Comparison of ENCODE assay signal across 23 cellular contexts in genomic region chr19:44767295-44768180, GRCh38. TPM values are rescaled to one million over a fixed set of nuclear protein-coding genes. Genes with fewer than 3 reads are reported as not detected.
DNase-seq lines count a peak whose midpoint lies in the region; ATAC-seq, FAIRE-seq and TF ChIP-seq lines count a peak whose summit lies in the region.
"Had no signal": no experiment of that assay in that cellular context is flagged by ENCODE, and none has a peak within 500 bp of the region (broad histone marks: within the 10 kb centered on the region; RNA-seq: fewer than 3 reads in every experiment).

No MANE protein-coding gene starts in this region.

- TF ChIP-seq POLR2A in K562 (conservative IDR thresholded peaks at IDR 0.05) = no peak

- H3K4me1 Mint-ChIP-seq in CD8-positive, alpha-beta memory T cell = peaks cover 17 to 43% (median 42%) of the 10 kb centered on the region in 3 donors

- no peaks in the 10 kb centered on the region for H3K79me2 ChIP-seq in K562 (ENCODE audit: control insufficient read depth, insufficient read depth, low read length)
- H3K79me2 ChIP-seq: hepatocyte had no signal

- H3K4me2 ChIP-seq in BLaER1 treated with 17β-estradiol and CSF1 and Interleukin-3, amounts not matched to agents 10 nM and 100 nM = peak overlapping the region in 6 of 11 experiments; percentile 4 to 87 (median 62); a peak in 10 of 22 replicates
- H3K4me2 ChIP-seq in K562 (ENCODE audit: insufficient read depth, low read length) = no peak overlapping the region
- H3K4me2 ChIP-seq: hepatocyte had no signal

- peak overlapping the region in 7 of 8 donors; percentile 2 to 85 (median 42) for H3K27ac Mint-ChIP-seq in CD8-positive, alpha-beta memory T cell
- H3K27ac Mint-ChIP-seq: H9 had no signal

- no peak for TF ChIP-seq EP300 in K562 (IDR thresholded peaks at IDR 0.05; ENCODE audit: low read length)

- H3K4me1 ChIP-seq in BLaER1 treated with 17β-estradiol and CSF1 and Interleukin-3, amounts not matched to agents 10 nM and 100 nM = peaks cover 36 to 84% (median 67%) of the 10 kb centered on the region in 10 experiments
- peaks cover 8% of the 10 kb centered on the region for H3K4me1 ChIP-seq in CD8-positive, alpha-beta memory T cell (ENCODE audit: insufficient read depth, low read length)
- H3K4me1 ChIP-seq in Panc1 (ENCODE audit: control insufficient read depth, insufficient read depth, low read length) (peaks cover 6% of the 10 kb centered on the region), K562 (replicated peaks in 1 of 2; ENCODE audit: control insufficient read depth in 2 of 2, insufficient read depth in 2 of 2, low read length in 2 of 2) (peaks cover 4 to 17% of the 10 kb centered on the region in 2 experiments; a peak in 3 of 5 replicates)
- H3K4me1 ChIP-seq: testis had no signal

- no peaks in the 10 kb centered on the region for H3K9me1 ChIP-seq in K562 (ENCODE audit: control insufficient read depth, insufficient read depth, low read length)

- in situ Hi-C loops in Panc1 (cut with HindIII; ENCODE audit: low pct_unique_long_range_greater_than_20kb, low sequenced_read_pairs) (no loop called here), K562 (cut with MboI) (loop anchor here (5.0 kb wide), 1 partner anchor 45 kb away; no protein-coding TSS in a partner anchor)

- no peaks in the 10 kb centered on the region for H3K27me3 Mint-ChIP-seq in CD8-positive, alpha-beta memory T cell
- H3K27me3 Mint-ChIP-seq: T-cell had no signal

- TF ChIP-seq CTCF in Panc1 (IDR thresholded peaks at IDR 0.05) (no peak), K562 (IDR thresholded peaks at IDR 0.05 in 2 of 3, conservative IDR thresholded peaks at IDR 0.05 in 1 of 3; ENCODE audit: insufficient read depth in 2 of 3, low read depth in 1 of 3, low read length in 3 of 3) (no peak), coronary artery (IDR thresholded peaks at IDR 0.05) (no peak)

- no peaks in the 10 kb centered on the region for H3K9me3 Mint-ChIP-seq in CD8-positive, alpha-beta memory T cell

- CTCF ChIA-PET in CD8-positive, alpha-beta memory T cell (lab: Charles Lee) = interaction anchor here (1.0 to 10.4 kb wide), 4 partner anchors 13 to 45 kb away, joined by 3 to 299 read pairs (median 4); no protein-coding TSS in a partner anchor
- CTCF ChIA-PET in Panc1 (lab: Charles Lee) (interaction anchor here (1.1 kb wide), 1 partner anchor 44 kb away, joined by 5 read pairs; no protein-coding TSS in a partner anchor), K562 (lab: Yijun Ruan, JAX; ENCODE audit: low intra/inter-chr PET ratio) (no interaction called here)

- no peak overlapping the region for H3K4me3 ChIP-seq in BLaER1 treated with 17β-estradiol and CSF1 and Interleukin-3, amounts not matched to agents 10 nM and 100 nM
- no peak overlapping the region for H3K4me3 ChIP-seq in CD8-positive, alpha-beta memory T cell (ENCODE audit: low read length)
- no peak overlapping the region for H3K4me3 ChIP-seq in Panc1 (ENCODE audit: low read depth in 2 of 2, low read length in 2 of 2)
- no peak overlapping the region for H3K4me3 ChIP-seq in K562
- no peak overlapping the region for H3K4me3 ChIP-seq in coronary artery
- H3K4me3 ChIP-seq: hepatocyte, testis had no signal

- TF ChIP-seq RAD21 in K562 (CRISPR knock-in tag; conservative IDR thresholded peaks at IDR 0.05 in 1 of 2, IDR thresholded peaks at IDR 0.05 in 1 of 2) = no peak

- FAIRE-seq in K562 (lab: Jason Lieb, UNC) = peak; percentile 37
- FAIRE-seq: keratinocyte had no signal

- BruUV-seq in Panc1 (replicated peaks; lab: Mats Ljungman, UMichigan) = no TSS peak
- no TSS peak for BruUV-seq in K562 (replicated peaks; lab: Mats Ljungman, UMichigan)

- H3K27ac ChIP-seq in BLaER1 treated with 17β-estradiol and CSF1 and Interleukin-3, amounts not matched to agents 10 nM and 100 nM = peak overlapping the region in 5 of 11 experiments; percentile 21 to 69 (median 54); a peak in 7 of 22 replicates
- no peak overlapping the region for H3K27ac ChIP-seq in CD8-positive, alpha-beta memory T cell (ENCODE audit: low read depth, low read length)
- H3K27ac ChIP-seq in Panc1 (ENCODE audit: low read length) (peak overlapping the region; percentile 1; the same call in 1 of the 2 replicates), K562 (ENCODE audit: extremely low read depth, low read depth, low read length) (no peak overlapping the region), coronary artery (no peak overlapping the region)
- H3K27ac ChIP-seq: hepatocyte, testis had no signal

- H3K9ac ChIP-seq in BLaER1 treated with 17β-estradiol and CSF1 and Interleukin-3, amounts not matched to agents 10 nM and 100 nM = peak overlapping the region in 3 of 11 experiments; percentile 26 to 58 (median 37); a peak in 4 of 22 replicates
- no peak overlapping the region; a peak in 1 of 4 replicates for H3K9ac ChIP-seq in K562 (ENCODE audit: insufficient read depth in 1 of 2, low read depth in 2 of 2, low read length in 2 of 2)

- H3K4me3 Mint-ChIP-seq in CD8-positive, alpha-beta memory T cell = peak overlapping the region in 2 of 7 donors; percentile 5 to 9
- H3K4me3 Mint-ChIP-seq: H9, T-cell had no signal

- intact Hi-C loops in Panc1 (cut with micrococcal nuclease; ENCODE audit: unreplicated experiment) (no loop called here), K562 (cut with micrococcal nuclease) (no loop called here)

- peaks cover 0 to 2% (median 0%) of the 10 kb centered on the region in 3 donors for H3K36me3 Mint-ChIP-seq in CD8-positive, alpha-beta memory T cell
- H3K36me3 Mint-ChIP-seq: T-cell had no signal

- POLR2A ChIA-PET in CD8-positive, alpha-beta memory T cell (lab: Charles Lee) = no interaction called here
- POLR2A ChIA-PET in Panc1 (lab: Charles Lee) (interaction anchor here (0.6 kb wide), 1 partner anchor 48 kb away, joined by 6 read pairs; no protein-coding TSS in a partner anchor), K562 (lab: Yijun Ruan, JAX) (interaction anchor here (0.6 to 3.0 kb wide), 4 partner anchors 14 to 1025 kb away, joined by 3 to 16 read pairs (median 4); no protein-coding TSS in a partner anchor)

- peaks cover 0 to 7% (median 0%) of the 10 kb centered on the region in 11 experiments; a peak in 2 of 22 replicates for H3K36me3 ChIP-seq in BLaER1 treated with 17β-estradiol and CSF1 and Interleukin-3, amounts not matched to agents 10 nM and 100 nM
- H3K36me3 ChIP-seq in CD8-positive, alpha-beta memory T cell (ENCODE audit: insufficient read depth, low read length) = no peaks in the 10 kb centered on the region
- no peaks in the 10 kb centered on the region for H3K36me3 ChIP-seq in Panc1 (ENCODE audit: control insufficient read depth, insufficient read depth, low read length)
- H3K36me3 ChIP-seq in K562 (ENCODE audit: control insufficient read depth, insufficient read depth, low read length) = no peaks in the 10 kb centered on the region

- H2AFZ ChIP-seq in K562 (ENCODE audit: low read depth, low read length) = no peak overlapping the region
- H2AFZ ChIP-seq: hepatocyte had no signal

- peaks cover 0 to 6% (median 0%) of the 10 kb centered on the region in 11 experiments; a peak in 1 of 22 replicates for H4K20me1 ChIP-seq in BLaER1 treated with 17β-estradiol and CSF1 and Interleukin-3, amounts not matched to agents 10 nM and 100 nM
- no peaks in the 10 kb centered on the region for H4K20me1 ChIP-seq in K562 (replicated peaks; ENCODE audit: control insufficient read depth, insufficient read depth, low read length)

- no peaks in the 10 kb centered on the region for H3K27me3 ChIP-seq in BLaER1 treated with 17β-estradiol and CSF1 and Interleukin-3, amounts not matched to agents 10 nM and 100 nM
- no peaks in the 10 kb centered on the region for H3K27me3 ChIP-seq in CD8-positive, alpha-beta memory T cell (ENCODE audit: insufficient read depth, low read length, poor library complexity, severe bottlenecking)
- H3K27me3 ChIP-seq in Panc1 (ENCODE audit: control insufficient read depth, insufficient read depth, low read length) (no peaks in the 10 kb centered on the region), K562 (ENCODE audit: control insufficient read depth in 2 of 2, insufficient read depth in 2 of 2, low read length in 2 of 2) (no peaks in the 10 kb centered on the region)
- H3K27me3 ChIP-seq: hepatocyte, testis had no signal

- DNase-seq in CD8-positive, alpha-beta memory T cell = no peak
- DNase-seq in Panc1 (ENCODE audit: low read depth, low spot score) (no peak), K562 (ENCODE audit: extremely low read depth in 1 of 4, low spot score in 3 of 4) (no peak), coronary artery (ENCODE audit: low spot score) (no peak), hepatic stellate cell (ENCODE audit: low spot score) (no peak)
- DNase-seq: activated CD4-positive, CD25-positive, alpha-beta regulatory T cell; AML-193; central memory CD4-positive, alpha-beta T cell; DMS 273 treated with DMSO at 0.1 percent for 48 hours; effector memory CD4-positive, alpha-beta T cell; GF-D8; H9; NCI-H146; NCI-H226; posterior cingulate gyrus; stimulated activated CD4-positive, alpha-beta T cell treated with anti-CD3 and anti-CD28 coated beads, Interleukin-4, amount 100 ng/mL, for 24 hours; T-cell; testis had no signal

- no peak for ATAC-seq in Panc1
- ATAC-seq in K562 = no peak
- no peak for ATAC-seq in HG02571 (IDR thresholded peaks at IDR 0.05; ENCODE audit: unreplicated experiment)
- ATAC-seq: T-cell had no signal

- WGBS in K562 (ENCODE audit: insufficient coverage, low coverage, missing lambda C conversion rate) = 51% methylated on average over 11 of the region's 11 CpGs

- H3K9me3 ChIP-seq in BLaER1 treated with 17β-estradiol and CSF1 and Interleukin-3, amounts not matched to agents 10 nM and 100 nM (replicated peaks in 1 of 11) = peaks cover 0 to 11% (median 4%) of the 10 kb centered on the region in 11 experiments; a peak in 8 of 22 replicates
- H3K9me3 ChIP-seq in CD8-positive, alpha-beta memory T cell (ENCODE audit: low read length) = no peaks in the 10 kb centered on the region
- H3K9me3 ChIP-seq in Panc1 (ENCODE audit: control insufficient read depth, insufficient read depth, low read depth, low read length) (no peaks in the 10 kb centered on the region), K562 (replicated peaks; ENCODE audit: control insufficient read depth, insufficient read depth, low read depth, low read length) (no peaks in the 10 kb centered on the region)
- H3K9me3 ChIP-seq: testis had no signal

RNA-seq across cellular contexts. Expression of gene CBLC, which starts 10.2 kb away (rescaled TPM):
- not detected for total RNA-seq in CD8-positive, alpha-beta memory T cell
- polyA plus RNA-seq in CD8-positive, alpha-beta memory T cell = not detected
- total RNA-seq in Panc1 (2021; ENCODE audit: unreplicated experiment) (0.80 TPM), K562 (2014; rRNA removed) (0.09 TPM in 1 of 2 replicates, not detected in the other), K562 (2014; rRNA removed; fragmentation: Illumina TruSeq; extraction: Trizol) (not detected in 2 replicates), K562 (2015; rRNA removed; fragmentation: Illumina TruSeq; extraction: Trizol) (not detected in 2 replicates), K562 (2021) (not detected in 2 replicates)
- 2.3 TPM for polyA plus RNA-seq in Panc1 (2012; ENCODE audit: insufficient read length)
- total RNA-seq in K562 (2011; cell fraction: chromatin; rRNA removed; ENCODE audit: low replicate concordance) = not detected in 2 replicates
- not detected in 2 replicates for total RNA-seq in K562 (2011; cell fraction: nucleolus; rRNA removed)
- total RNA-seq in K562 (2011; cell fraction: nucleoplasm; rRNA removed) = not detected in 2 replicates
- polyA plus RNA-seq in K562 (2011; rRNA removed) (not detected in 2 replicates), K562 (2014; fragmentation: Illumina TruSeq; extraction: Trizol) (not detected in 2 replicates), K562 (2014; fragmentation: Nextera tagmentation; extraction: Ambion mirVana) (not detected), K562 (2014; rRNA removed) (not detected in 2 replicates)
- polyA plus RNA-seq in K562 (2011; cell fraction: cytosol; rRNA removed) = not detected in 2 replicates
- polyA plus RNA-seq in K562 (2011; cell fraction: nucleus; rRNA removed) = not detected in 2 replicates
- polyA plus RNA-seq in K562 (2012) = not detected in 2 replicates
- polyA minus RNA-seq in K562 (2011; rRNA and poly(A)+ RNA removed) = not detected in 2 replicates
- not detected in 2 replicates for polyA minus RNA-seq in K562 (2011; cell fraction: cytosol; rRNA and poly(A)+ RNA removed)
- polyA minus RNA-seq in K562 (2011; cell fraction: nucleus; rRNA and poly(A)+ RNA removed) = not detected in 2 replicates
- total RNA-seq: lung microvascular endothelial cell had no signal

RNA-seq across cellular contexts. Expression of gene BCL3, which starts 19.0 kb away (rescaled TPM):
- 10 to 100 TPM; 30.5 to 33.9 TPM for total RNA-seq in CD8-positive, alpha-beta memory T cell
- 9.8 TPM for polyA plus RNA-seq in CD8-positive, alpha-beta memory T cell
- total RNA-seq in Panc1 (2021; ENCODE audit: unreplicated experiment) (48.5 TPM), K562 (2014; rRNA removed) (1.1 TPM in 2 replicates), K562 (2014; rRNA removed; fragmentation: Illumina TruSeq; extraction: Trizol) (0.07 TPM in 1 of 2 replicates, not detected in the other), K562 (2015; rRNA removed; fragmentation: Illumina TruSeq; extraction: Trizol) (0.33 and 0.72 TPM in 2 replicates), K562 (2021) (1.9 and 2.4 TPM in 2 replicates)
- 80.9 TPM for polyA plus RNA-seq in Panc1 (2012; ENCODE audit: insufficient read length)
- total RNA-seq in K562 (2011; cell fraction: chromatin; rRNA removed; ENCODE audit: low replicate concordance) = 3.7 and 11.5 TPM in 2 replicates
- total RNA-seq in K562 (2011; cell fraction: nucleolus; rRNA removed) = 6.4 and 6.8 TPM in 2 replicates
- 2.5 and 7.1 TPM in 2 replicates for total RNA-seq in K562 (2011; cell fraction: nucleoplasm; rRNA removed)
- polyA plus RNA-seq in K562 (2011; rRNA removed) (0.28 and 1.2 TPM in 2 replicates), K562 (2014; fragmentation: Illumina TruSeq; extraction: Trizol) (0.67 and 0.93 TPM in 2 replicates), K562 (2014; fragmentation: Nextera tagmentation; extraction: Ambion mirVana) (under 1 TPM in 1 of 2 experiments, not detected in 1; 0.03 TPM), K562 (2014; rRNA removed) (0.97 and 2.4 TPM in 2 replicates)
- polyA plus RNA-seq in K562 (2011; cell fraction: cytosol; rRNA removed) = 0.43 and 2.4 TPM in 2 replicates
- polyA plus RNA-seq in K562 (2011; cell fraction: nucleus; rRNA removed) = 5.5 and 6.5 TPM in 2 replicates
- 2.5 and 9.1 TPM in 2 replicates for polyA plus RNA-seq in K562 (2012)
- 0.21 TPM in 1 of 2 replicates, not detected in the other for polyA minus RNA-seq in K562 (2011; rRNA and poly(A)+ RNA removed)
- polyA minus RNA-seq in K562 (2011; cell fraction: cytosol; rRNA and poly(A)+ RNA removed) = 2.5 TPM in 2 replicates
- 0.78 and 2.3 TPM in 2 replicates for polyA minus RNA-seq in K562 (2011; cell fraction: nucleus; rRNA and poly(A)+ RNA removed)

RNA-seq across cellular contexts. Expression of gene BCAM, which starts 41.4 kb away (rescaled TPM):
- not detected for total RNA-seq in CD8-positive, alpha-beta memory T cell
- polyA plus RNA-seq in CD8-positive, alpha-beta memory T cell = not detected
- total RNA-seq in Panc1 (2021; ENCODE audit: unreplicated experiment) (21.5 TPM), K562 (2014; rRNA removed) (0.14 and 0.41 TPM in 2 replicates), K562 (2014; rRNA removed; fragmentation: Illumina TruSeq; extraction: Trizol) (0.06 and 0.07 TPM in 2 replicates), K562 (2015; rRNA removed; fragmentation: Illumina TruSeq; extraction: Trizol) (0.33 and 0.38 TPM in 2 replicates), K562 (2021) (1.3 and 1.9 TPM in 2 replicates)
- 85.2 TPM for polyA plus RNA-seq in Panc1 (2012; ENCODE audit: insufficient read length)
- total RNA-seq in K562 (2011; cell fraction: chromatin; rRNA removed; ENCODE audit: low replicate concordance) = 3.4 and 9.2 TPM in 2 replicates
- 3.7 and 5.5 TPM in 2 replicates for total RNA-seq in K562 (2011; cell fraction: nucleolus; rRNA removed)
- total RNA-seq in K562 (2011; cell fraction: nucleoplasm; rRNA removed) = 3.0 and 4.9 TPM in 2 replicates
- polyA plus RNA-seq in K562 (2011; rRNA removed) (0.18 and 1.5 TPM in 2 replicates), K562 (2014; fragmentation: Illumina TruSeq; extraction: Trizol) (0.45 and 0.47 TPM in 2 replicates), K562 (2014; fragmentation: Nextera tagmentation; extraction: Ambion mirVana) (not detected), K562 (2014; rRNA removed) (0.76 and 1.1 TPM in 2 replicates)
- 0.31 and 0.64 TPM in 2 replicates for polyA plus RNA-seq in K562 (2011; cell fraction: cytosol; rRNA removed)
- polyA plus RNA-seq in K562 (2011; cell fraction: nucleus; rRNA removed) = 4.7 and 6.3 TPM in 2 replicates
- polyA plus RNA-seq in K562 (2012) = 1.6 and 3.8 TPM in 2 replicates
- 0.56 and 0.72 TPM in 2 replicates for polyA minus RNA-seq in K562 (2011; rRNA and poly(A)+ RNA removed)
- 2.5 and 2.6 TPM in 2 replicates for polyA minus RNA-seq in K562 (2011; cell fraction: cytosol; rRNA and poly(A)+ RNA removed)
- polyA minus RNA-seq in K562 (2011; cell fraction: nucleus; rRNA and poly(A)+ RNA removed) = 0.94 and 1.2 TPM in 2 replicates
